8 cellular contexts compared by ENCODE assay signal in genomic region chr2:91764580-91764979, GRCh38.
DNase-seq lines count a peak whose midpoint lies in the region; FAIRE-seq and TF ChIP-seq lines count a peak whose summit lies in the region.
"Not testable (repeated sequence)": the region's sequence is repeated elsewhere in the genome, so short reads cannot be mapped to it uniquely, and the experiment has no call there.

No MANE protein-coding gene starts in this region.

- intact Hi-C loops in endothelial cell of umbilical vein (cut with micrococcal nuclease) = not testable (repeated sequence)

- not testable (repeated sequence) for H3K79me2 ChIP-seq in endothelial cell of umbilical vein (ENCODE audit: control insufficient read depth, insufficient read depth, low read length)

- in situ Hi-C loops in brain microvascular endothelial cell (cut with HindIII; ENCODE audit: low pct_ligation_motif_present, low sequenced_read_pairs) = not testable (repeated sequence)

- peak; percentile 74 for FAIRE-seq in endothelial cell of umbilical vein (lab: Jason Lieb, UNC)

- CTCF ChIA-PET in endothelial cell of umbilical vein (lab: Charles Lee) = not testable (repeated sequence)

- H3K9ac ChIP-seq in endothelial cell of umbilical vein (replicated peaks; ENCODE audit: extremely low read depth, insufficient read depth, low read length) = not testable (repeated sequence)

- not testable (repeated sequence) for H3K27me3 ChIP-seq in brain microvascular endothelial cell (replicated peaks); endothelial cell of umbilical vein (ENCODE audit: control insufficient read depth in 2 of 2, insufficient read depth in 2 of 2, low read length in 2 of 2)

- H2AFZ ChIP-seq in endothelial cell of umbilical vein (ENCODE audit: low read depth, low read length) = not testable (repeated sequence)

- DNase-seq in AG10803 (ENCODE audit: low read depth) (peak; percentile 8), HCEC 1CT (peak; percentile 39), RPMI7951 (ENCODE audit: low read depth) (peak; percentile 60), brain microvascular endothelial cell (peak; percentile 31), endothelial cell of umbilical vein (ENCODE audit: low read depth, low spot score) (peak; percentile 40), glomerular visceral epithelial cell (ENCODE audit: extremely low spot score) (peak; percentile 65), middle frontal gyrus (ENCODE audit: extremely low spot score, low spot score) (peak; percentile 5), retinal pigment epithelial cell (ENCODE audit: low read depth) (peak; percentile 59)

- H3K4me1 ChIP-seq in endothelial cell of umbilical vein (ENCODE audit: control insufficient read depth, extremely low read depth, insufficient read depth, low read length) = not testable (repeated sequence)

- POLR2A ChIA-PET in endothelial cell of umbilical vein (lab: Charles Lee) = not testable (repeated sequence)

- not testable (repeated sequence) for TF ChIP-seq POLR2A in endothelial cell of umbilical vein (IDR thresholded peaks at IDR 0.05; ENCODE audit: low read depth, low read length)

- not testable (repeated sequence) for TF ChIP-seq CTCF in AG10803 (conservative IDR thresholded peaks at IDR 0.05; ENCODE audit: low read length); brain microvascular endothelial cell (IDR thresholded peaks at IDR 0.05; ENCODE audit: low read depth, low read length, missing control alignments); endothelial cell of umbilical vein (IDR thresholded peaks at IDR 0.05; ENCODE audit: extremely low read depth in 1 of 2, insufficient read depth in 1 of 2, low read depth in 1 of 2, low read length in 2 of 2); retinal pigment epithelial cell (conservative IDR thresholded peaks at IDR 0.05; ENCODE audit: low read depth, low read length)

- H3K9me1 ChIP-seq in endothelial cell of umbilical vein (replicated peaks; ENCODE audit: control insufficient read depth, extremely low read depth, insufficient read depth, low read length) = not testable (repeated sequence)

- not testable (repeated sequence) for H3K36me3 ChIP-seq in brain microvascular endothelial cell (replicated peaks); endothelial cell of umbilical vein (ENCODE audit: control insufficient read depth in 2 of 2, extremely low read depth in 1 of 2, insufficient read depth in 2 of 2, low read length in 2 of 2)

- not testable (repeated sequence) for H3K4me3 ChIP-seq in AG10803 (ENCODE audit: low read length); brain microvascular endothelial cell (ENCODE audit: low read depth, low read length); endothelial cell of umbilical vein (replicated peaks in 1 of 3; ENCODE audit: insufficient read depth in 1 of 3, low read depth in 1 of 3, low read length in 3 of 3); retinal pigment epithelial cell (ENCODE audit: low read length)

- H3K9me3 ChIP-seq in endothelial cell of umbilical vein (replicated peaks; ENCODE audit: control insufficient read depth, insufficient read depth, low read length) = not testable (repeated sequence)

- H3K27ac ChIP-seq in brain microvascular endothelial cell = peak overlapping the region; percentile 90
- not testable (repeated sequence) for H3K27ac ChIP-seq in endothelial cell of umbilical vein (ENCODE audit: insufficient read depth, low read depth, low read length)

- BruUV-seq in endothelial cell of umbilical vein (replicated peaks; lab: Mats Ljungman, UMichigan) = not testable (repeated sequence)

- dilution Hi-C loops in endothelial cell of umbilical vein (cut with MboI; ENCODE audit: extremely low pct_ligation_motif_present, low sequenced_read_pairs) = not testable (repeated sequence)

- H4K20me1 ChIP-seq in endothelial cell of umbilical vein (replicated peaks; ENCODE audit: control insufficient read depth, extremely low read depth, insufficient read depth, low read length) = not testable (repeated sequence)

- H3K4me2 ChIP-seq in endothelial cell of umbilical vein (ENCODE audit: insufficient read depth, low read length) = not testable (repeated sequence)

Comparison
In these comparisons a context has a peak if more than half of its experiments do, and no peak if none do; other contexts are left out.
1. DNase-seq: peak in every context shown above with its lines; median percentile 65 in glomerular visceral epithelial cell; 60 in RPMI7951; 59 in retinal pigment epithelial cell; 40 in endothelial cell of umbilical vein; 39 in HCEC 1CT; 31 in brain microvascular endothelial cell; 8 in AG10803; 5 in middle frontal gyrus.